Comparison of ENCODE assay signal across 21 cellular contexts in genomic region chr20:62843656-62844055, GRCh38. TPM values are rescaled to one million over a fixed set of nuclear protein-coding genes. Genes with fewer than 3 reads are reported as not detected.
DNase-seq lines count a peak whose midpoint lies in the region; ATAC-seq, FAIRE-seq and TF ChIP-seq lines count a peak whose summit lies in the region.
"Had no signal": no experiment of that assay in that cellular context is flagged by ENCODE, and none has a peak within 500 bp of the region (broad histone marks: within the 10 kb centered on the region; RNA-seq: fewer than 3 reads in every experiment).

No MANE protein-coding gene starts in this region.

- H4K20me1 ChIP-seq in IMR-90 (ENCODE audit: insufficient read depth, low read length) = no peaks in the 10 kb centered on the region; the same call in 1 of the 2 replicates

- H3K9me3 Mint-ChIP-seq in activated T-cell treated with anti-CD3 and anti-CD28 coated beads, Interleukin-2, amount 50 U/mL, for 4 hours = no peaks in the 10 kb centered on the region
- peaks cover 3% of the 10 kb centered on the region for H3K9me3 Mint-ChIP-seq in nephron progenitor cell
- H3K9me3 Mint-ChIP-seq: CD4-positive, alpha-beta T cell; GM23338 had no signal

- H3K4ac ChIP-seq in IMR-90 (ENCODE audit: low read depth, low read length) (no peak overlapping the region), mesenchymal stem cell (ENCODE audit: low read depth in 1 of 2, low read length in 2 of 2) (no peak overlapping the region)

- H2AK9ac ChIP-seq in IMR-90 (replicated peaks; ENCODE audit: low read depth, low read length, poor library complexity) = no peak overlapping the region

- no peak for TF ChIP-seq CTCF in IMR-90 (conservative IDR thresholded peaks at IDR 0.05; ENCODE audit: low read depth, low read length)
- no peak for TF ChIP-seq CTCF in bronchial epithelial cell (IDR thresholded peaks at IDR 0.05; ENCODE audit: insufficient read depth, low read length, severe bottlenecking)
- no peak for TF ChIP-seq CTCF in nephron progenitor cell (IDR thresholded peaks at IDR 0.05)

- H3K4me2 ChIP-seq in IMR-90 (ENCODE audit: low read depth, low read length) (no peak overlapping the region), mesenchymal stem cell (ENCODE audit: low read length, poor library complexity, severe bottlenecking) (no peak overlapping the region)
- H3K4me2 ChIP-seq: GM23338, PC-9 had no signal

- H3K4me3 ChIP-seq in IMR-90 (ENCODE audit: insufficient read depth, low read depth, low read length) = no peak overlapping the region
- no peak overlapping the region for H3K4me3 ChIP-seq in bronchial epithelial cell (ENCODE audit: low read depth, low read length)
- H3K4me3 ChIP-seq in mesenchymal stem cell (ENCODE audit: insufficient read depth in 1 of 2, low read depth in 1 of 2, low read length in 2 of 2) = no peak overlapping the region
- H3K4me3 ChIP-seq: GM23338, PC-9, SK-N-MC had no signal

- no peak overlapping the region for H4K91ac ChIP-seq in IMR-90 (ENCODE audit: insufficient read depth, low read depth, low read length)
- no peak overlapping the region for H4K91ac ChIP-seq in mesenchymal stem cell (ENCODE audit: low read length)

- no peak for FAIRE-seq in bronchial epithelial cell (lab: Jason Lieb, UNC)
- FAIRE-seq: G401.6 had no signal

- H3K9ac ChIP-seq in IMR-90 (ENCODE audit: low read depth, low read length) = no peak overlapping the region
- no peak overlapping the region for H3K9ac ChIP-seq in mesenchymal stem cell (ENCODE audit: low read length)

- H3K36me3 ChIP-seq in IMR-90 (ENCODE audit: control insufficient read depth, insufficient read depth, low read length) = peaks cover 7% of the 10 kb centered on the region; the same call in 1 of the 2 replicates
- H3K36me3 ChIP-seq in bronchial epithelial cell (ENCODE audit: control insufficient read depth, insufficient read depth, low read length) = peaks cover 3% of the 10 kb centered on the region
- peaks cover 5 to 15% of the 10 kb centered on the region in 2 experiments for H3K36me3 ChIP-seq in mesenchymal stem cell (ENCODE audit: control insufficient read depth in 1 of 2, insufficient read depth in 2 of 2, low read depth in 1 of 2, low read length in 2 of 2)

- H4K8ac ChIP-seq in IMR-90 (ENCODE audit: low read depth in 2 of 2, low read length in 2 of 2) (no peak overlapping the region), mesenchymal stem cell (ENCODE audit: low read length) (peak overlapping the region; percentile 30)

- no peak overlapping the region for H3K27ac ChIP-seq in IMR-90 (ENCODE audit: insufficient read depth, low read length)
- H3K27ac ChIP-seq in mesenchymal stem cell (ENCODE audit: low read length, poor library complexity, severe bottlenecking) = no peak overlapping the region
- H3K27ac ChIP-seq: PC-9, SK-N-MC had no signal

- BruUV-seq in IMR-90 (replicated peaks; lab: Mats Ljungman, UMichigan) = no TSS peak

- H2AK5ac ChIP-seq in IMR-90 (ENCODE audit: low read depth, low read length) = no peak overlapping the region
- H2AK5ac ChIP-seq in mesenchymal stem cell (ENCODE audit: low read length, severe bottlenecking) = no peak overlapping the region

- H2BK20ac ChIP-seq in IMR-90 (ENCODE audit: low read depth, low read length) = no peak overlapping the region

- H2BK15ac ChIP-seq in IMR-90 (ENCODE audit: low read depth, low read length) (no peak overlapping the region), mesenchymal stem cell (ENCODE audit: low read depth, poor library complexity, severe bottlenecking) (no peak overlapping the region)

- no peaks in the 10 kb centered on the region for H3K9me3 ChIP-seq in IMR-90 (ENCODE audit: control insufficient read depth, insufficient read depth, low read length)
- no peaks in the 10 kb centered on the region for H3K9me3 ChIP-seq in mesenchymal stem cell (ENCODE audit: control insufficient read depth, low read length)

- H2BK12ac ChIP-seq in mesenchymal stem cell (ENCODE audit: low read length in 2 of 2) = no peak overlapping the region

- TF ChIP-seq RAD21 in IMR-90 (IDR thresholded peaks at IDR 0.05; ENCODE audit: low read length) = no peak

- CTCF ChIA-PET in IMR-90 (lab: Yijun Ruan, JAX) = no interaction called here

- H3K18ac ChIP-seq in IMR-90 (ENCODE audit: low read depth, low read length) (no peak overlapping the region), mesenchymal stem cell (ENCODE audit: low read depth in 1 of 2, low read length in 2 of 2) (no peak overlapping the region)

- H2BK120ac ChIP-seq in IMR-90 (ENCODE audit: low read depth, low read length) (no peak overlapping the region), mesenchymal stem cell (ENCODE audit: low read depth, low read length) (no peak overlapping the region)

- H2AFZ ChIP-seq in IMR-90 (replicated peaks; ENCODE audit: low read length, poor library complexity) (no peak overlapping the region), mesenchymal stem cell (ENCODE audit: low read depth, low read length) (no peak overlapping the region)
- H2AFZ ChIP-seq: GM23338, PC-9 had no signal

- no peaks in the 10 kb centered on the region; a peak in 1 of 4 replicates for H3K79me1 ChIP-seq in IMR-90 (ENCODE audit: low read depth in 1 of 2, low read length in 2 of 2)
- H3K79me1 ChIP-seq in mesenchymal stem cell (replicated peaks; ENCODE audit: low read length, poor library complexity, severe bottlenecking) = peaks cover 4% of the 10 kb centered on the region

- ATAC-seq in IMR-90 (ENCODE audit: low read depth) = peak; percentile 52
- no peak for ATAC-seq in activated T-cell treated with anti-CD3 and anti-CD28 coated beads, Interleukin-2, amount 50 U/mL, for 4 hours
- ATAC-seq: GM23338 had no signal

- no peak overlapping the region for H2BK5ac ChIP-seq in IMR-90 (ENCODE audit: low read depth, low read length, poor library complexity, severe bottlenecking)
- no peak overlapping the region for H2BK5ac ChIP-seq in mesenchymal stem cell (ENCODE audit: low read depth, low read length, poor library complexity, severe bottlenecking)

- TF ChIP-seq POLR2A in IMR-90 (IDR thresholded peaks at IDR 0.05; ENCODE audit: low read depth, low read length) = no peak

- intact Hi-C loops in IMR-90 (cut with micrococcal nuclease) = no loop called here

- DNase-seq in ELR (ENCODE audit: low read depth) (peak; percentile 79), IMR-90 (no peak), bronchial epithelial cell (ENCODE audit: low read depth) (peak; percentile 83), mesenchymal stem cell (no peak), GM19238 (ENCODE audit: insufficient read length, low spot score) (no peak), nephron progenitor cell (no peak)
- DNase-seq in activated T-cell treated with anti-CD3 and anti-CD28 coated beads, Interleukin-2, amount 50 U/mL, for 4 hours = no peak
- DNase-seq: CD4-positive, alpha-beta T cell; DMS79 treated with DMSO at 0.1 percent for 48 hours; KG1; NCI-H1436; NCI-H2029 treated with DMSO at 0.1 percent for 48 hours; NCI-H2171 treated with DMSO at 0.1 percent for 48 hours; NCI-H446 treated with DMSO at 0.1 percent for 48 hours; NCI-H82; Right ventricle myocardium superior had no signal

- H4K5ac ChIP-seq in IMR-90 (ENCODE audit: low read depth, low read length) = no peak overlapping the region

- no peak overlapping the region for H3K4me3 Mint-ChIP-seq in activated T-cell treated with anti-CD3 and anti-CD28 coated beads, Interleukin-2, amount 50 U/mL, for 4 hours
- H3K4me3 Mint-ChIP-seq in nephron progenitor cell = no peak overlapping the region
- H3K4me3 Mint-ChIP-seq: B cell; CD4-positive, alpha-beta T cell; GM23338 had no signal

- no peaks in the 10 kb centered on the region for H3K27me3 Mint-ChIP-seq in activated T-cell treated with anti-CD3 and anti-CD28 coated beads, Interleukin-2, amount 50 U/mL, for 4 hours (ENCODE audit: low read depth)
- peaks cover 2% of the 10 kb centered on the region for H3K27me3 Mint-ChIP-seq in nephron progenitor cell (ENCODE audit: low read depth, poor library complexity)
- H3K27me3 Mint-ChIP-seq: B cell; CD4-positive, alpha-beta T cell had no signal

- H3K14ac ChIP-seq in IMR-90 (replicated peaks; ENCODE audit: low read depth, low read length) (no peak overlapping the region), mesenchymal stem cell (ENCODE audit: low read length in 2 of 2) (no peak overlapping the region)

- POLR2A ChIA-PET in IMR-90 (lab: Charles Lee; ENCODE audit: unreplicated experiment) = no interaction called here

- no peaks in the 10 kb centered on the region for H3K4me1 Mint-ChIP-seq in activated T-cell treated with anti-CD3 and anti-CD28 coated beads, Interleukin-2, amount 50 U/mL, for 4 hours (ENCODE audit: low read depth)
- peaks cover 46% of the 10 kb centered on the region for H3K4me1 Mint-ChIP-seq in nephron progenitor cell

- WGBS in IMR-90 (ENCODE audit: extremely low coverage in 2 of 2, insufficient read length in 1 of 2), 2 experiments = 98% methylated on average over 7 of the region's 10 CpGs; no CpG with 5 or more reads in 1 of the 2 experiments
- WGBS in mesenchymal stem cell = 87% methylated on average over 10 of the region's 10 CpGs

- H3K9me1 ChIP-seq in IMR-90 (ENCODE audit: insufficient read depth, low read length) = no peaks in the 10 kb centered on the region

- H3K27ac Mint-ChIP-seq in nephron progenitor cell = no peak overlapping the region
- H3K27ac Mint-ChIP-seq: B cell; CD4-positive, alpha-beta T cell had no signal

- in situ Hi-C loops in IMR-90 (cut with MboI; ENCODE audit: low sequenced_read_pairs) = no loop called here

- dilution Hi-C loops in IMR-90 (cut with HindIII; ENCODE audit: low sequenced_read_pairs, unreplicated experiment) = no loop called here

- H3K4me1 ChIP-seq in IMR-90 (ENCODE audit: control insufficient read depth, insufficient read depth, low read length) (0 out of 2 replicates have a peak, but pooled peaks cover 2% of the 10 kb centered on the region), mesenchymal stem cell (ENCODE audit: control insufficient read depth, insufficient read depth, low read depth, low read length) (peaks cover 3% of the 10 kb centered on the region)

- H3K23ac ChIP-seq in IMR-90 (ENCODE audit: low read depth, low read length) (no peak overlapping the region), mesenchymal stem cell (ENCODE audit: low read length in 2 of 2) (no peak overlapping the region)

- H3K56ac ChIP-seq in IMR-90 (ENCODE audit: extremely low read depth, insufficient read depth, low read length) = no peak overlapping the region

- peaks cover 10% of the 10 kb centered on the region for H3K36me3 Mint-ChIP-seq in activated T-cell treated with anti-CD3 and anti-CD28 coated beads, Interleukin-2, amount 50 U/mL, for 4 hours (ENCODE audit: insufficient read depth)
- H3K36me3 Mint-ChIP-seq in nephron progenitor cell (ENCODE audit: low read depth) = peaks cover 37% of the 10 kb centered on the region

- H3K27me3 ChIP-seq in IMR-90 (ENCODE audit: control insufficient read depth, insufficient read depth, low read length) (no peaks in the 10 kb centered on the region), bronchial epithelial cell (ENCODE audit: control insufficient read depth, insufficient read depth, low read length) (no peaks in the 10 kb centered on the region), mesenchymal stem cell (ENCODE audit: control insufficient read depth in 1 of 2, insufficient read depth in 1 of 2, low read length in 2 of 2) (peaks cover 0 to 7% of the 10 kb centered on the region in 2 experiments)

RNA-seq across cellular contexts. Expression of gene TCFL5, which starts 18.0 kb away (rescaled TPM):
- total RNA-seq in IMR-90 (2012; rRNA removed) (8.2 and 8.3 TPM in 2 replicates), bronchial epithelial cell (13.2 and 14.5 TPM in 2 replicates)
- polyA plus RNA-seq in IMR-90 (2012; rRNA removed) = 5.6 and 6.0 TPM in 2 replicates
- polyA plus RNA-seq in IMR-90 (2012; cell fraction: cytosol; rRNA removed) = 2.6 and 3.6 TPM in 2 replicates
- 2.4 and 9.6 TPM in 2 replicates for polyA plus RNA-seq in IMR-90 (2012; cell fraction: nucleus; rRNA removed; ENCODE audit: low replicate concordance)
- 6.1 TPM for polyA plus RNA-seq in mesenchymal stem cell (2013, experiment 1 of 2)
- 6.9 TPM for polyA plus RNA-seq in mesenchymal stem cell (2013, experiment 2 of 2)
- total RNA-seq in activated T-cell treated with anti-CD3 and anti-CD28 coated beads, Interleukin-2, amount 50 U/mL, for 4 hours = 1 to 10 TPM; 4.4 to 4.9 (median 4.5) TPM

RNA-seq across cellular contexts. Expression of gene COL9A3, which starts 26.8 kb away (rescaled TPM):
- total RNA-seq in IMR-90 (2012; rRNA removed) (0.28 and 0.36 TPM in 2 replicates), bronchial epithelial cell (not detected in 2 replicates)
- 1.4 TPM in 2 replicates for polyA plus RNA-seq in IMR-90 (2012; rRNA removed)
- polyA plus RNA-seq in IMR-90 (2012; cell fraction: cytosol; rRNA removed) = 2.3 and 2.9 TPM in 2 replicates
- polyA plus RNA-seq in IMR-90 (2012; cell fraction: nucleus; rRNA removed; ENCODE audit: low replicate concordance) = 11.3 and 14.6 TPM in 2 replicates
- 0.79 TPM for polyA plus RNA-seq in mesenchymal stem cell (2013, experiment 1 of 2)
- polyA plus RNA-seq in mesenchymal stem cell (2013, experiment 2 of 2) = 0.44 TPM
- total RNA-seq in activated T-cell treated with anti-CD3 and anti-CD28 coated beads, Interleukin-2, amount 50 U/mL, for 4 hours = under 1 TPM; 0.10 to 0.33 (median 0.21) TPM
- total RNA-seq: CD4-positive, alpha-beta T cell had no signal

RNA-seq across cellular contexts. Expression of gene OGFR, which starts 39.0 kb away (rescaled TPM):
- total RNA-seq in IMR-90 (2012; rRNA removed) (22.4 and 26.9 TPM in 2 replicates), bronchial epithelial cell (16.1 and 17.8 TPM in 2 replicates)
- polyA plus RNA-seq in IMR-90 (2012; rRNA removed) = 30.1 and 38.2 TPM in 2 replicates
- 45.5 and 52.1 TPM in 2 replicates for polyA plus RNA-seq in IMR-90 (2012; cell fraction: cytosol; rRNA removed)
- polyA plus RNA-seq in IMR-90 (2012; cell fraction: nucleus; rRNA removed; ENCODE audit: low replicate concordance) = 73.9 and 106 TPM in 2 replicates
- polyA plus RNA-seq in mesenchymal stem cell (2013, experiment 1 of 2) = 28.3 TPM
- polyA plus RNA-seq in mesenchymal stem cell (2013, experiment 2 of 2) = 27.4 TPM
- total RNA-seq in activated T-cell treated with anti-CD3 and anti-CD28 coated beads, Interleukin-2, amount 50 U/mL, for 4 hours = 10 to 100 TPM; 45.8 to 57.9 (median 53.9) TPM

RNA-seq across cellular contexts. Expression of gene MRGBP, which starts 47.4 kb away (rescaled TPM):
- total RNA-seq in IMR-90 (2012; rRNA removed) (18.3 and 21.9 TPM in 2 replicates), bronchial epithelial cell (20.6 and 22.9 TPM in 2 replicates)
- polyA plus RNA-seq in IMR-90 (2012; rRNA removed) = 15.5 and 17.7 TPM in 2 replicates
- 14.9 and 16.0 TPM in 2 replicates for polyA plus RNA-seq in IMR-90 (2012; cell fraction: cytosol; rRNA removed)
- 21.4 and 23.1 TPM in 2 replicates for polyA plus RNA-seq in IMR-90 (2012; cell fraction: nucleus; rRNA removed; ENCODE audit: low replicate concordance)
- 14.2 TPM for polyA plus RNA-seq in mesenchymal stem cell (2013, experiment 1 of 2)
- polyA plus RNA-seq in mesenchymal stem cell (2013, experiment 2 of 2) = 14.5 TPM
- 10 to 100 TPM; 14.5 to 18.3 (median 18.1) TPM for total RNA-seq in activated T-cell treated with anti-CD3 and anti-CD28 coated beads, Interleukin-2, amount 50 U/mL, for 4 hours

Comparison
In these comparisons a context has a peak if more than half of its experiments do, and no peak if none do; other contexts are left out.
1. DNase-seq: peak in ELR (single experiment) and bronchial epithelial cell (single experiment); none in IMR-90 (single experiment), mesenchymal stem cell (single experiment), activated T-cell treated with anti-CD3 and anti-CD28 coated beads, Interleukin-2, amount 50 U/mL, for 4 hours (single experiment), GM19238 (single experiment) and nephron progenitor cell (single experiment).